8 cellular contexts compared by ENCODE assay signal in the genomic region with DNA sequence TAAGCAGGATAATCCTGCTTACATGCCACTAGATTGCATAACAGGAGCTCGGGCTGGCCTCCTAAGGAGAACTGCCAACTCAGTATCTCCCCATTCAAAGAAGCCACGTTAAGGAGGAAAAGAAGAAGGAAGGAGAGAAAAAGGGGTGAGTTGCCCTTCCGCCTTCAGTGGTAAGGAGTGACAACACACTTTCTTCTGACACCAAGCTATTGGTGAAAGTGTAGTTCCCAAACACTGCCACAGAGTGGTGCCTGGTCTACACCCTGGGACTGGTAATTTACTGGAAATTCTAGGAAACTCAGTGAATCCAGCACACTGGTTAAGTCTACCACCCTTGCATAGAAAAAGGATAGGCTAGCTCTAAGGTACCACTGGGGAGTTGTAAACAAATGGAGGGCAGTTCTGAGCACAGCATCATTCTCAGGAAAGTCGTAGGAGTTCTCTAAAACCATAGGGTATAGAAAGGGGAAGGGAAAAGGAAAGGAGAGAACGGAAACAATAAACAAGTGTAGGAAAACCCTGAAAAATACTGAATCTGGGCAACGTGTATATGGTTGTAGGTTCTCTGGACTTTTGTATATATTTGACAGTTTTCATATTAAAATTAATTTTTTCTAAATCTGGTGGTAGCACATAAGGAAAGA. TPM values are rescaled to one million over a fixed set of nuclear protein-coding genes. Genes with fewer than 3 reads are reported as not detected.
DNase-seq lines count a peak whose midpoint lies in the region; ATAC-seq and TF ChIP-seq lines count a peak whose summit lies in the region.

No MANE protein-coding gene starts in this region.

- intact Hi-C loops in left ventricle myocardium superior (cut with micrococcal nuclease) = loop anchor here (5.0 kb wide), 1 partner anchor 157 kb away; no protein-coding TSS in a partner anchor
- intact Hi-C loops in sciatic nerve (cut with DNase I) = loop anchor here (10.0 kb wide), 1 partner anchor 154 kb away; no protein-coding TSS in a partner anchor

- no peaks in the 10 kb centered on the region for H3K9me3 ChIP-seq in SJSA1 (replicated peaks)

- peak; percentile 61 for ATAC-seq in GM21786 (IDR thresholded peaks at IDR 0.05; ENCODE audit: unreplicated experiment)
- peak; percentile 88 for ATAC-seq in left ventricle myocardium superior
- peak; percentile 95 for ATAC-seq in sciatic nerve

- peak; percentile 41 for DNase-seq in GM10248 (ENCODE audit: extremely low spot score)
- DNase-seq in Jurkat, Clone E6-1 (ENCODE audit: low read depth, low spot score) = peak; percentile 57
- DNase-seq in SJSA1 (ENCODE audit: low read depth in 1 of 2, low spot score in 2 of 2) = peak; percentile 65 to 69
- peak; percentile 81 for DNase-seq in amniotic epithelial cell (ENCODE audit: low read depth)
- DNase-seq in left ventricle myocardium superior = no peak
- peak; percentile 63 for DNase-seq in sciatic nerve (ENCODE audit: low spot score)
- no peak for DNase-seq in mesenteric fat pad (ENCODE audit: low spot score)

- H3K27ac ChIP-seq in SJSA1 = no peak overlapping the region

- POLR2A ChIA-PET in GM10248 (lab: Yijun Ruan, JAX) = interaction anchor here (0.5 kb wide), 1 partner anchor 57 kb away, joined by 4 read pairs; no protein-coding TSS in a partner anchor

- H3K4me1 ChIP-seq in SJSA1 (replicated peaks) = no peaks in the 10 kb centered on the region

- no peaks in the 10 kb centered on the region for H3K36me3 ChIP-seq in SJSA1

- TF ChIP-seq CTCF in GM10248 (IDR thresholded peaks at IDR 0.05; ENCODE audit: control extremely low read depth, extremely low read depth, low read depth, missing control alignments) = peak; percentile 70

- no peak overlapping the region for H3K4me3 ChIP-seq in Jurkat, Clone E6-1 (ENCODE audit: low read length)
- no peak overlapping the region for H3K4me3 ChIP-seq in SJSA1

- CTCF ChIA-PET in GM10248 (lab: Yijun Ruan, JAX) = interaction anchor here (0.6 to 6.6 kb wide), 35 partner anchors 8 to 606 kb away, joined by 3 to 109 read pairs (median 4); a partner anchor contains a TSS

- no peaks in the 10 kb centered on the region for H3K27me3 ChIP-seq in SJSA1 (replicated peaks)

RNA-seq across cellular contexts. Expression of a gene that starts 58.2 kb away (rescaled TPM):
- 17.8 TPM for polyA plus RNA-seq in Jurkat, Clone E6-1 (2012; ENCODE audit: insufficient read depth, insufficient read length)
- 159 and 200 TPM in 2 replicates for total RNA-seq in SJSA1 (2014; rRNA removed; shearing (Covaris generic))
- total RNA-seq in left ventricle myocardium superior = 30.6 TPM
- total RNA-seq in sciatic nerve = 23.4 TPM
- 72.7 TPM for total RNA-seq in mesenteric fat pad

Comparison
In these comparisons a context has a peak if more than half of its experiments do, and no peak if none do; other contexts are left out.
1. DNase-seq: peak in GM10248 (single experiment), Jurkat, Clone E6-1 (single experiment), SJSA1 (2 of 2), amniotic epithelial cell (single experiment) and sciatic nerve (single experiment); none in left ventricle myocardium superior (single experiment) and mesenteric fat pad (single experiment).
2. Peak in every context shown above with its lines, with median percentiles within 50 percentile points of each other: ATAC-seq.